ENCODE assay signal across 8 cellular contexts in the genomic region with DNA sequence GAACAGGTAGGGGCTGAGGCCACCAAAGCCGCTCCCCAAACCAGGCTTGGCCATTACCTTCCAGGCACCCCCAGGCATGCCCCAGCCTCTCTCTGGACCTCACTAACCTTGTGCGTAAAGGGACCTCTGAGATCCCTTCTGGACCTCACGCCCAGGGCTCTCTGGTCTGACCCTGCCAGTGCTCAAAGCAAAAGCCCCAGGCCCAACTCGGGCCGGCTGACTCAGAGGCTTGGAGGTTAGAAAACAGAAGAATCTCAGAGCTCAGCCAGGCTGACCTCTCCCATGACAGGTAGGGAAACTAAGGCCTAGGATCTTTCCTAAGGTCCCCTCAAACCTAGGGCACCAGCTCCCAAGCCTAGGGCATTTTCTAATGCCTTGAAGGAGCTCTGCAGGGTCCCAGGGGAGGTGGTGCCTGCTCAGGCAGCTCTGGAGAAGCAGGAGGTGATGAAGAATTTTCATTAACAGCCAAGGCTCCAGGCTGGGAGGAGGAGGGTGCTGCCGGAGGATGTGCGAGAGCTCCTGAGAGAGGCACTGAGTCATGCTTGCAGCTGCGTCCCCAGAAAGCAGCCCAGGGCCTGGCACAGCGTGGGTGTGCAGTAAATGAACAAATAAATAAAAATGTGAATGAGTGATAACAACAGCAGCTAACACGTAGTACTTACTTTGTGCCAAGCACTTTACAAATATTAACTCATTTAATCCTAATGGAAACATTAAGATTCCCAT. TPM values are rescaled to one million over a fixed set of nuclear protein-coding genes. Genes with fewer than 3 reads are reported as not detected.
A peak's percentile ranks its signal among the peaks of the same experiment; 100 is the strongest.
DNase-seq lines count a peak whose midpoint lies in the region; ATAC-seq, FAIRE-seq and TF ChIP-seq lines count a peak whose summit lies in the region.

No MANE protein-coding gene starts in this region.

- H3K27ac ChIP-seq in SJSA1, result no peak overlapping the region
- peak overlapping the region; percentile 77 for H3K27ac ChIP-seq in muscle layer of duodenum (ENCODE audit: low read length)
- H3K27ac ChIP-seq in temporal lobe (ENCODE audit: low read depth, low read length), result peak overlapping the region; percentile 96

- no peak for TF ChIP-seq CTCF in bronchial epithelial cell (IDR thresholded peaks at IDR 0.05; ENCODE audit: insufficient read depth, low read length, severe bottlenecking)

- FAIRE-seq in bronchial epithelial cell (lab: Jason Lieb, UNC), result no peak

- H3K9me3 ChIP-seq in SJSA1 (replicated peaks), result no peaks in the 10 kb centered on the region
- H3K9me3 ChIP-seq in muscle layer of duodenum (ENCODE audit: control insufficient read depth in 1 of 2, low read length in 2 of 2), result no peaks in the 10 kb centered on the region

- DNase-seq in COLO668 (lab: John Stamatoyannopoulos, UW; ENCODE audit: unreplicated experiment), result peak; percentile 18
- DNase-seq in SJSA1 (ENCODE audit: low read depth in 1 of 2, low spot score in 2 of 2), result peak; percentile 47 to 62
- peak; percentile 97 for DNase-seq in bronchial epithelial cell (ENCODE audit: low read depth)

- H3K27me3 ChIP-seq in SJSA1 (replicated peaks) (no peaks in the 10 kb centered on the region), bronchial epithelial cell (ENCODE audit: control insufficient read depth, insufficient read depth, low read length) (no peaks in the 10 kb centered on the region), muscle layer of duodenum (ENCODE audit: low read depth, low read length) (no peaks in the 10 kb centered on the region)

- H3K4me1 ChIP-seq in SJSA1 (replicated peaks) (peaks cover 17% of the 10 kb centered on the region), muscle layer of duodenum (ENCODE audit: control insufficient read depth in 1 of 2, insufficient read depth in 2 of 2, low read length in 2 of 2) (peaks cover 25 to 46% of the 10 kb centered on the region in 2 donors)

- H3K36me3 ChIP-seq in SJSA1 (no peaks in the 10 kb centered on the region), bronchial epithelial cell (ENCODE audit: control insufficient read depth, insufficient read depth, low read length) (no peaks in the 10 kb centered on the region), muscle layer of duodenum (ENCODE audit: control insufficient read depth in 1 of 2, insufficient read depth in 2 of 2, low read length in 2 of 2) (peaks cover 6 to 7% of the 10 kb centered on the region in 2 donors)

- no peak for ATAC-seq in GM18867 (IDR thresholded peaks at IDR 0.05; ENCODE audit: unreplicated experiment)
- no peak for ATAC-seq in GM21526 (IDR thresholded peaks at IDR 0.05; ENCODE audit: low FRiP score, unreplicated experiment)
- no peak for ATAC-seq in GM21528 (IDR thresholded peaks at IDR 0.05; ENCODE audit: low FRiP score, unreplicated experiment)

- no peak overlapping the region for H3K4me3 ChIP-seq in SJSA1
- H3K4me3 ChIP-seq in bronchial epithelial cell (ENCODE audit: low read depth, low read length), result no peak overlapping the region
- H3K4me3 ChIP-seq in muscle layer of duodenum (ENCODE audit: low read depth in 1 of 2, low read length in 2 of 2), result no peak overlapping the region

RNA-seq across cellular contexts. Expression of a gene that starts 25.6 kb away (rescaled TPM):
- total RNA-seq in SJSA1 (2014; rRNA removed; shearing (Covaris generic)), result 3.6 TPM in 1 of 2 replicates, not detected in the other
- total RNA-seq in bronchial epithelial cell (0.26 and 0.64 TPM in 2 replicates), temporal lobe (49.4 TPM)

Comparison
In these comparisons a context has a peak if more than half of its experiments do, and no peak if none do; other contexts are left out.
1. DNase-seq: peak in every context shown above with its lines; median percentile 97 in bronchial epithelial cell; 54 in SJSA1; 18 in COLO668.
2. RNA of a gene that starts 25.6 kb away (total RNA-seq): 49.4 TPM in temporal lobe (single experiment); 3.6 TPM in SJSA1 and 0.26 to 0.64 TPM in bronchial epithelial cell; every median in the first group is over 10 times any median in the second.